7 cellular contexts compared by ENCODE assay signal in genomic region chr5:139904566-139905400, GRCh38.
DNase-seq lines count a peak whose midpoint lies in the region; ATAC-seq and TF ChIP-seq lines count a peak whose summit lies in the region.

No MANE protein-coding gene starts in this region.

- DNase-seq in right lobe of liver, result peak in 1 of 3 donors; percentile 42
- peak in 1 of 2 donors; percentile 64 for DNase-seq in tibial artery
- DNase-seq in brain microvascular endothelial cell, result no peak
- no peak for DNase-seq in stimulated activated CD4-positive, alpha-beta T cell treated with anti-CD3 and anti-CD28 coated beads, Interleukin-12 subunit alpha, Interleukin-12 subunit beta, amount 100 ng/mL, for 4 hours

- no CpG with 5 or more reads among the region's 34 CpGs for WGBS in right lobe of liver (ENCODE audit: insufficient coverage, low coverage, low lambda C conversion rate, missing lambda C conversion rate)

- H3K4me1 ChIP-seq in right lobe of liver (peaks cover 0 to 14% (median 6%) of the 10 kb centered on the region in 4 donors), tibial artery (peaks cover 0 to 24% (median 21%) of the 10 kb centered on the region in 4 donors)

- TF ChIP-seq POLR2A in right lobe of liver (IDR thresholded peaks at IDR 0.05), result no peak

- peak overlapping the region in 4 of 5 experiments; percentile 53 to 75 (median 71) for H3K4me3 Mint-ChIP-seq in brain

- H3K4me3 ChIP-seq in right lobe of liver (peak overlapping the region; percentile 12 to 44 (median 16)), tibial artery (peak overlapping the region; percentile 41 to 58), brain microvascular endothelial cell (ENCODE audit: low read depth, low read length) (no peak overlapping the region)

- peaks cover 0 to 3% (median 0%) of the 10 kb centered on the region in 5 experiments for H3K9me3 Mint-ChIP-seq in brain

- H3K9me3 ChIP-seq in right lobe of liver, result no peaks in the 10 kb centered on the region
- no peaks in the 10 kb centered on the region for H3K9me3 ChIP-seq in tibial artery

- H3K27me3 ChIP-seq in right lobe of liver (peaks cover 0 to 11% of the 10 kb centered on the region in 2 donors), tibial artery (peaks cover 0 to 45% of the 10 kb centered on the region in 2 donors), brain microvascular endothelial cell (replicated peaks) (peaks cover 68% of the 10 kb centered on the region)

- no peaks in the 10 kb centered on the region for H3K36me3 Mint-ChIP-seq in brain

- ATAC-seq in HG03432 (IDR thresholded peaks at IDR 0.05; ENCODE audit: unreplicated experiment) (peak; percentile 13), right lobe of liver (no peak), HG02763 (IDR thresholded peaks at IDR 0.05; ENCODE audit: unreplicated experiment) (no peak)

- peaks cover 15% of the 10 kb centered on the region for H3K4me1 Mint-ChIP-seq in brain

- H3K27ac ChIP-seq in right lobe of liver (no peak overlapping the region), tibial artery (no peak overlapping the region), brain microvascular endothelial cell (no peak overlapping the region)

- in situ Hi-C loops in brain microvascular endothelial cell (cut with HindIII; ENCODE audit: low pct_ligation_motif_present, low sequenced_read_pairs), result no loop called here

- peaks cover 40% of the 10 kb centered on the region for H3K27me3 Mint-ChIP-seq in brain

- no peaks in the 10 kb centered on the region for H3K36me3 ChIP-seq in right lobe of liver
- no peaks in the 10 kb centered on the region for H3K36me3 ChIP-seq in tibial artery
- no peaks in the 10 kb centered on the region for H3K36me3 ChIP-seq in brain microvascular endothelial cell (replicated peaks)

- H3K27ac Mint-ChIP-seq in brain, result peak overlapping the region in 3 of 5 experiments; percentile 16 to 77 (median 74)

- no peak for TF ChIP-seq CTCF in brain (conservative IDR thresholded peaks at IDR 0.05)
- TF ChIP-seq CTCF in right lobe of liver (IDR thresholded peaks at IDR 0.05), result no peak
- no peak for TF ChIP-seq CTCF in tibial artery (IDR thresholded peaks at IDR 0.05)
- no peak for TF ChIP-seq CTCF in brain microvascular endothelial cell (IDR thresholded peaks at IDR 0.05; ENCODE audit: low read depth, low read length, missing control alignments)

- intact Hi-C loops in right lobe of liver (cut with DNase I), result no loop called here
- intact Hi-C loops in tibial artery (cut with DNase I; ENCODE audit: low total_unique reads), result no loop called here
